In the genomic region with DNA sequence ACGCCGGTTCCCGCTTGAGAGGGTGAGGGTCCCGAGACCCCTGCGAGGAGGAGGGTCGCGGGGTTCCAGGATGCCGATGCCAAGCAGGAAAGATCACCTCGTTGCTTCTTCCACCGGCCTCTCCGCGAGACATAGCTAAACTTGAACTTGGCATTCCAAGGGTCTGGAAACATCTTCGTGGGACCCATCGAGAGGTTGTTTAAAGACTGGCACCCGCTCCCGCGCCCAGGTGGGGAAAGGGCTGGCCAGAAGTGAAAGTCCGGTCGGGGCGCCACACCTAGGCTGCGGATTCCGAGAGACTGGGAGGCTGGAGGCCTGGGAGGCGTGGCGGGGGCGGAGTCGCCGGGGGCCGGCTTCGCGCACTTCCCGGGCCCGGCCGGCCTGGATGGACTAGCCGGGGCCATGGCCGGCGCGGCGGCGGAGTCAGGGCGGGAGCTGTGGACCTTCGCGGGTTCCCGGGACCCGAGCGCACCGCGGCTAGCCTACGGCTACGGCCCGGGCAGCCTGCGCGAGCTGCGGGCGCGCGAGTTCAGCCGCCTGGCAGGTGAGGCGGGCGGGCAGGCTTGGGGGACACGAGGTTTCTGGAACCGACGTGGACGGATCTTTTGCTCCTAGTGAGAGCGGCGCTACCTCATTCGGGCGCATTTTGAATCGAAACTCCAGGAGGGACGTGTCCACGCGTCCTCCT, we compare ENCODE assay signal across 8 cellular contexts.
DNase-seq lines count a peak whose midpoint lies in the region; ATAC-seq and TF ChIP-seq lines count a peak whose summit lies in the region.

A gene with protein sequence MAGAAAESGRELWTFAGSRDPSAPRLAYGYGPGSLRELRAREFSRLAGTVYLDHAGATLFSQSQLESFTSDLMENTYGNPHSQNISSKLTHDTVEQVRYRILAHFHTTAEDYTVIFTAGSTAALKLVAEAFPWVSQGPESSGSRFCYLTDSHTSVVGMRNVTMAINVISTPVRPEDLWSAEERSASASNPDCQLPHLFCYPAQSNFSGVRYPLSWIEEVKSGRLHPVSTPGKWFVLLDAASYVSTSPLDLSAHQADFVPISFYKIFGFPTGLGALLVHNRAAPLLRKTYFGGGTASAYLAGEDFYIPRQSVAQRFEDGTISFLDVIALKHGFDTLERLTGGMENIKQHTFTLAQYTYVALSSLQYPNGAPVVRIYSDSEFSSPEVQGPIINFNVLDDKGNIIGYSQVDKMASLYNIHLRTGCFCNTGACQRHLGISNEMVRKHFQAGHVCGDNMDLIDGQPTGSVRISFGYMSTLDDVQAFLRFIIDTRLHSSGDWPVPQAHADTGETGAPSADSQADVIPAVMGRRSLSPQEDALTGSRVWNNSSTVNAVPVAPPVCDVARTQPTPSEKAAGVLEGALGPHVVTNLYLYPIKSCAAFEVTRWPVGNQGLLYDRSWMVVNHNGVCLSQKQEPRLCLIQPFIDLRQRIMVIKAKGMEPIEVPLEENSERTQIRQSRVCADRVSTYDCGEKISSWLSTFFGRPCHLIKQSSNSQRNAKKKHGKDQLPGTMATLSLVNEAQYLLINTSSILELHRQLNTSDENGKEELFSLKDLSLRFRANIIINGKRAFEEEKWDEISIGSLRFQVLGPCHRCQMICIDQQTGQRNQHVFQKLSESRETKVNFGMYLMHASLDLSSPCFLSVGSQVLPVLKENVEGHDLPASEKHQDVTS (plus strand): TSS at position 360 of the 688 bp plus-strand sequence. CDS start 43 bp downstream, at position 403.

- H3K27me3 ChIP-seq in OCI-LY3 (ENCODE audit: low read depth, low read length) (peaks cover 20% of the 10 kb centered on the region), neutrophil (peaks cover 92% of the 10 kb centered on the region)

- no peaks in the 10 kb centered on the region for H3K79me2 ChIP-seq in OCI-LY3 (ENCODE audit: low read length)

- H3K4me2 ChIP-seq in OCI-LY3 (ENCODE audit: low read length), result peak within 1 kb of the TSS; percentile 100

- H3K4me3 ChIP-seq in OCI-LY3 (ENCODE audit: low read length), result peak within 1 kb of the TSS; percentile 95
- H3K4me3 ChIP-seq in neutrophil (ENCODE audit: low read depth in 1 of 2, low read length in 1 of 2), result peak within 1 kb of the TSS; percentile 66

- peak; percentile 84 for ATAC-seq in HG02885 (IDR thresholded peaks at IDR 0.05; ENCODE audit: poor library complexity, unreplicated experiment)

- H3K9ac ChIP-seq in OCI-LY3 (ENCODE audit: low read length), result peak within 1 kb of the TSS; percentile 69

- no peaks in the 10 kb centered on the region for H3K36me3 ChIP-seq in OCI-LY3 (replicated peaks; ENCODE audit: low read depth, low read length)
- no peaks in the 10 kb centered on the region for H3K36me3 ChIP-seq in neutrophil

- TF ChIP-seq CTCF in OCI-LY3 (IDR thresholded peaks at IDR 0.05; ENCODE audit: low read depth, low read length) (no peak), neutrophil (IDR thresholded peaks at IDR 0.05) (no peak)

- H3K9me3 ChIP-seq in OCI-LY3 (ENCODE audit: insufficient read depth, low read length) (no peaks in the 10 kb centered on the region), neutrophil (no peaks in the 10 kb centered on the region)

- H3K4me1 ChIP-seq in OCI-LY3 (ENCODE audit: low read length), result peaks cover 28% of the 10 kb centered on the region
- H3K4me1 ChIP-seq in neutrophil (ENCODE audit: control insufficient read depth in 1 of 2, insufficient read depth in 1 of 2, low read depth in 1 of 2, low read length in 1 of 2), result peaks cover 17 to 18% of the 10 kb centered on the region in 2 experiments

- peak within 1 kb of the TSS; percentile 94 for H2AFZ ChIP-seq in OCI-LY3 (ENCODE audit: low read depth, low read length)

- no peaks in the 10 kb centered on the region for H4K20me1 ChIP-seq in OCI-LY3 (ENCODE audit: insufficient read depth, low read length)

- peak; percentile 42 for DNase-seq in NCI-H82 (lab: John Stamatoyannopoulos, UW)
- DNase-seq in NCI-H82 treated with DMSO at 0.1 percent for 48 hours (lab: John Stamatoyannopoulos, UW; ENCODE audit: unreplicated experiment), result no peak
- peak; percentile 31 for DNase-seq in activated gamma-delta T cell treated with Interleukin-2 at 50 U/mL for 16 hours
- peak; percentile 58 for DNase-seq in germinal center (ENCODE audit: low spot score)
- no peak for DNase-seq in NCI-H1105 treated with DMSO at 0.1 percent for 48 hours (lab: John Stamatoyannopoulos, UW)

- no peak within 1 kb of the TSS for H3K27ac ChIP-seq in OCI-LY3 (ENCODE audit: low read length)
- no peak within 1 kb of the TSS for H3K27ac ChIP-seq in neutrophil

Comparison
In these comparisons a context has a peak if more than half of its experiments do, and no peak if none do; other contexts are left out.
1. DNase-seq: peak in NCI-H82 (single experiment), activated gamma-delta T cell treated with Interleukin-2 at 50 U/mL for 16 hours (single experiment) and germinal center (single experiment); none in NCI-H82 treated with DMSO at 0.1 percent for 48 hours (single experiment) and NCI-H1105 treated with DMSO at 0.1 percent for 48 hours (single experiment).